In genomic region chr5:58156977-58157701, GRCh38 we compare ENCODE assay signal across 11 cellular contexts.
A peak's percentile ranks its signal among the peaks of the same experiment; 100 is the strongest.
DNase-seq lines count a peak whose midpoint lies in the region; ATAC-seq, FAIRE-seq and TF ChIP-seq lines count a peak whose summit lies in the region.
"Had no signal": no experiment of that assay in that cellular context is flagged by ENCODE, and none has a peak within 500 bp of the region (broad histone marks: within the 10 kb centered on the region; RNA-seq: fewer than 3 reads in every experiment).

No MANE protein-coding gene starts in this region.

- no peak overlapping the region for H3K4me3 Mint-ChIP-seq in stimulated activated effector memory CD8-positive, alpha-beta T cell treated with anti-CD3 and anti-CD28 coated beads, Interleukin-12 subunit alpha, Interleukin-12 subunit beta, amount 100 ng/mL, for 72 hours

- H2AFZ ChIP-seq in keratinocyte (ENCODE audit: control insufficient read depth, low read length): no peak overlapping the region

- no peaks in the 10 kb centered on the region for H3K4me1 Mint-ChIP-seq in stimulated activated effector memory CD8-positive, alpha-beta T cell treated with anti-CD3 and anti-CD28 coated beads, Interleukin-12 subunit alpha, Interleukin-12 subunit beta, amount 100 ng/mL, for 72 hours

- H3K9ac ChIP-seq in keratinocyte (ENCODE audit: control insufficient read depth, extremely low read depth, insufficient read depth, low read length): no peak overlapping the region

- H4K20me1 ChIP-seq in keratinocyte (ENCODE audit: control insufficient read depth, extremely low read depth, insufficient read depth, low read length): no peaks in the 10 kb centered on the region

- no peaks in the 10 kb centered on the region for H3K9me1 ChIP-seq in keratinocyte (ENCODE audit: control insufficient read depth, extremely low read depth, insufficient read depth, low read length)

- H3K27ac ChIP-seq in keratinocyte (ENCODE audit: control insufficient read depth, insufficient read depth, low read length): no peak overlapping the region

- dilution Hi-C loops in keratinocyte (cut with MboI; ENCODE audit: extremely low pct_ligation_motif_present, low sequenced_read_pairs): no loop called here

- H3K4me2 ChIP-seq in keratinocyte (ENCODE audit: control insufficient read depth, extremely low read depth, insufficient read depth, low read depth, low read length): no peak overlapping the region

- no peaks in the 10 kb centered on the region for H3K36me3 ChIP-seq in keratinocyte (ENCODE audit: control insufficient read depth in 2 of 2, extremely low read depth in 1 of 2, insufficient read depth in 2 of 2, low read length in 2 of 2)
- H3K36me3 ChIP-seq: HAP-1 had no signal

- H3K4me3 ChIP-seq in keratinocyte (ENCODE audit: control insufficient read depth in 2 of 3, extremely low read depth in 1 of 3, insufficient read depth in 2 of 3, low read depth in 1 of 3, low read length in 3 of 3): no peak overlapping the region
- H3K4me3 ChIP-seq: HAP-1 had no signal

- H3K36me3 Mint-ChIP-seq in stimulated activated effector memory CD8-positive, alpha-beta T cell treated with anti-CD3 and anti-CD28 coated beads, Interleukin-12 subunit alpha, Interleukin-12 subunit beta, amount 100 ng/mL, for 72 hours: no peaks in the 10 kb centered on the region

- peaks cover 8% of the 10 kb centered on the region for H3K4me1 ChIP-seq in keratinocyte (ENCODE audit: control insufficient read depth, extremely low read depth, insufficient read depth, low read length)
- H3K4me1 ChIP-seq: Caco-2, HAP-1 had no signal

- H3K9me3 ChIP-seq in keratinocyte (ENCODE audit: control insufficient read depth, low read depth, low read length): no peaks in the 10 kb centered on the region
- H3K9me3 ChIP-seq: Caco-2, HAP-1 had no signal

- H3K9me3 Mint-ChIP-seq in stimulated activated effector memory CD8-positive, alpha-beta T cell treated with anti-CD3 and anti-CD28 coated beads, Interleukin-12 subunit alpha, Interleukin-12 subunit beta, amount 100 ng/mL, for 72 hours: peaks cover under 1% of the 10 kb centered on the region

- peak; percentile 53 for FAIRE-seq in keratinocyte (lab: Jason Lieb, UNC)

- H3K27me3 ChIP-seq in keratinocyte (ENCODE audit: control insufficient read depth, extremely low read depth, insufficient read depth, low read length): no peaks in the 10 kb centered on the region

- no peak overlapping the region for H3K27ac Mint-ChIP-seq in stimulated activated effector memory CD8-positive, alpha-beta T cell treated with anti-CD3 and anti-CD28 coated beads, Interleukin-12 subunit alpha, Interleukin-12 subunit beta, amount 100 ng/mL, for 72 hours

- ATAC-seq in HG02763 (IDR thresholded peaks at IDR 0.05; ENCODE audit: unreplicated experiment): peak; percentile 61
- ATAC-seq in stimulated activated effector memory CD8-positive, alpha-beta T cell treated with anti-CD3 and anti-CD28 coated beads, Interleukin-12 subunit alpha, Interleukin-12 subunit beta, amount 100 ng/mL, for 72 hours: no peak

- DNase-seq in ELR (ENCODE audit: low read depth) (peak; percentile 7), SHP77 treated with DMSO at 0.1 percent for 48 hours (lab: John Stamatoyannopoulos, UW) (peak; percentile 32), keratinocyte (ENCODE audit: low read depth, low spot score) (no peak), NCI-H2196 (lab: John Stamatoyannopoulos, UW; ENCODE audit: unreplicated experiment) (no peak), NCI-H2227 treated with DMSO at 0.1 percent for 48 hours (lab: John Stamatoyannopoulos, UW) (no peak), NCI-H2029 treated with DMSO at 0.1 percent for 48 hours (lab: John Stamatoyannopoulos, UW) (no peak)
- DNase-seq in stimulated activated effector memory CD8-positive, alpha-beta T cell treated with anti-CD3 and anti-CD28 coated beads, Interleukin-12 subunit alpha, Interleukin-12 subunit beta, amount 100 ng/mL, for 72 hours (ENCODE audit: low spot score in 2 of 2): no peak
- DNase-seq: activated gamma-delta T cell treated with Interleukin-2 at 50 U/mL for 16 hours, Caco-2 had no signal

- no peak for TF ChIP-seq CTCF in keratinocyte (optimal IDR thresholded peaks at IDR 0.05 in 1 of 3, IDR thresholded peaks at IDR 0.05 in 1 of 3, conservative IDR thresholded peaks at IDR 0.05 in 1 of 3; ENCODE audit: extremely low read depth in 1 of 3, insufficient read depth in 2 of 3, low read length in 3 of 3)

- no peaks in the 10 kb centered on the region for H3K79me2 ChIP-seq in keratinocyte (ENCODE audit: control insufficient read depth, insufficient read depth, low read length)

Comparison
In these comparisons a context has a peak if more than half of its experiments do, and no peak if none do; other contexts are left out.
1. DNase-seq: peak in ELR (single experiment) and SHP77 treated with DMSO at 0.1 percent for 48 hours (single experiment); none in keratinocyte (single experiment), stimulated activated effector memory CD8-positive, alpha-beta T cell treated with anti-CD3 and anti-CD28 coated beads, Interleukin-12 subunit alpha, Interleukin-12 subunit beta, amount 100 ng/mL, for 72 hours (0 of 2), NCI-H2196 (single experiment), NCI-H2227 treated with DMSO at 0.1 percent for 48 hours (single experiment) and NCI-H2029 treated with DMSO at 0.1 percent for 48 hours (single experiment).